ENCODE assay signal across 8 cellular contexts in the genomic region with DNA sequence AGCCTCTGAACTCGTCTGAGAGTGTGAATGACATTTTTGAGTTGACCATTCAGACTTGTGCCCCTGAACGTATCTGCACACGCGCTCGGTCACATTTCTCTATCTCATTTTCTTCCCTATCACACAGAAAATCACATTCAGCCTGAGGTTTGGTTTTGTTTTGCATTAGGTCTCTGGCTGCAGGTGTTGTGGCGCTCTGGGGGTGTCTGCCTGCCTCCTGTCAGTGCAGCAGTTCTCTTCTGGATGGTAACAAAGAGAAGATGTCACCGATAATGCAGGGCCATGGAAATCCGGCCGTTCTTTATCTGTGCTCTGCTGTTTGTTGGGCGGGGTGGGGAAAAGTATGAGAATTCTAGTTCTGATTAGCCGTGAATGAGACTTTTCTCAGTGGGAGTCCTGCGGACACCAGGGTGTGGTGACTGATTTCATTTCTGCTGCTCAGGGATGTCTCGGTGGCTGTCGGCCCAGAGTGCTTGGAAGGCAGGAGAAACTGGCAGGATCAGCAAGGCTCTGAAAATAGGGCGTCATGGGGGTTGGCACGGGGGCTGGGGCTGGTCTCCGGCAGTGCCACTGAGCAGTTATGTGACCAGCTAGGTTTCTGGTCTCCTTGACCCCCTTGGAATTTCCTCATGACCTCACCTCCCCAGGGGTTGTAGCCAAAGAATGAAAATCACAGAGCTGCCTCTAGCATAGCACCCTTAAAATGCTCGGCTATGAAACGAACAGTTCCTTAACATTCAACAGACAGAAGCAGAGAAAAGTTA. TPM values are rescaled to one million over a fixed set of nuclear protein-coding genes. Genes with fewer than 3 reads are reported as not detected.
A peak's percentile ranks its signal among the peaks of the same experiment; 100 is the strongest.
DNase-seq lines count a peak whose midpoint lies in the region; ATAC-seq and TF ChIP-seq lines count a peak whose summit lies in the region.
"Had no signal": no experiment of that assay in that cellular context is flagged by ENCODE, and none has a peak within 500 bp of the region (broad histone marks: within the 10 kb centered on the region; RNA-seq: fewer than 3 reads in every experiment).

No MANE protein-coding gene starts in this region.

- no peaks in the 10 kb centered on the region for H3K36me3 ChIP-seq in esophagus squamous epithelium
- no peaks in the 10 kb centered on the region for H3K36me3 ChIP-seq in mucosa of descending colon (ENCODE audit: low read depth)
- H3K36me3 ChIP-seq in vagina: no peaks in the 10 kb centered on the region
- H3K36me3 ChIP-seq: Peyer's patch had no signal

- peak; percentile 29 for DNase-seq in OCI-M1 (lab: John Stamatoyannopoulos, UW)
- no peak for DNase-seq in esophagus squamous epithelium (lab: John Stamatoyannopoulos, UW)
- DNase-seq in mucosa of descending colon: no peak
- DNase-seq in vagina (ENCODE audit: extremely low spot score in 2 of 2): no peak
- no peak for DNase-seq in DMS79 treated with DMSO at 0.1 percent for 48 hours (lab: John Stamatoyannopoulos, UW)
- DNase-seq: Peyer's patch had no signal

- intact Hi-C loops in esophagus squamous epithelium (cut with DNase I) (no loop called here), mucosa of descending colon (cut with DNase I, micrococcal nuclease) (no loop called here), vagina (cut with DNase I) (no loop called here)

- ATAC-seq in mucosa of descending colon (peak; percentile 25), HG03196 (IDR thresholded peaks at IDR 0.05; ENCODE audit: unreplicated experiment) (no peak), HG03095 (IDR thresholded peaks at IDR 0.05; ENCODE audit: unreplicated experiment) (no peak)

- H3K9me3 ChIP-seq in esophagus squamous epithelium: no peaks in the 10 kb centered on the region
- H3K9me3 ChIP-seq in mucosa of descending colon: no peaks in the 10 kb centered on the region
- H3K9me3 ChIP-seq in vagina: no peaks in the 10 kb centered on the region
- H3K9me3 ChIP-seq: Peyer's patch had no signal

- H3K27me3 ChIP-seq in esophagus squamous epithelium (no peaks in the 10 kb centered on the region), vagina (no peaks in the 10 kb centered on the region)
- H3K27me3 ChIP-seq: Peyer's patch had no signal

- H3K4me3 ChIP-seq in esophagus squamous epithelium (peak overlapping the region in 1 of 4 donors; percentile 24), mucosa of descending colon (no peak overlapping the region), vagina (no peak overlapping the region)
- H3K4me3 ChIP-seq: Peyer's patch had no signal

- peaks cover 12 to 42% (median 21%) of the 10 kb centered on the region in 3 donors for H3K4me1 ChIP-seq in esophagus squamous epithelium
- H3K4me1 ChIP-seq in mucosa of descending colon (ENCODE audit: low read depth): peaks cover 5% of the 10 kb centered on the region
- peaks cover 43% of the 10 kb centered on the region for H3K4me1 ChIP-seq in vagina

- 52 to 58% methylated on average over 13 to 16 of the region's 19 CpGs for WGBS in esophagus squamous epithelium, 2 donors

- H3K27ac ChIP-seq in esophagus squamous epithelium: peak overlapping the region in 3 of 4 donors; percentile 27 to 62 (median 54)
- H3K27ac ChIP-seq in vagina: peak overlapping the region; percentile 67

- TF ChIP-seq POLR2A in esophagus squamous epithelium (IDR thresholded peaks at IDR 0.05) (no peak), vagina (IDR thresholded peaks at IDR 0.05) (no peak)

- TF ChIP-seq CTCF in esophagus squamous epithelium (IDR thresholded peaks at IDR 0.05) (no peak), mucosa of descending colon (IDR thresholded peaks at IDR 0.05) (no peak), vagina (IDR thresholded peaks at IDR 0.05) (no peak)

RNA-seq across cellular contexts. Expression of a gene that starts 5.1 kb away (rescaled TPM):
- total RNA-seq in esophagus squamous epithelium: not detected
- total RNA-seq in mucosa of descending colon: not detected
- not detected for total RNA-seq in vagina
- total RNA-seq: Peyer's patch had no signal

RNA-seq across cellular contexts. Expression of a gene that starts 29.1 kb away (rescaled TPM):
- total RNA-seq in esophagus squamous epithelium (10 to 100 TPM in 1 of 4 donors, 1 to 10 TPM in 3; 1.5 to 10.3 (median 6.4) TPM), mucosa of descending colon (100 to 1,000 TPM in 1 of 3 donors, 10 to 100 TPM in 2; 44.4 to 111 (median 53.6) TPM), vagina (17.7 TPM)
